ENCODE assay signal across 17 cellular contexts in the genomic region with DNA sequence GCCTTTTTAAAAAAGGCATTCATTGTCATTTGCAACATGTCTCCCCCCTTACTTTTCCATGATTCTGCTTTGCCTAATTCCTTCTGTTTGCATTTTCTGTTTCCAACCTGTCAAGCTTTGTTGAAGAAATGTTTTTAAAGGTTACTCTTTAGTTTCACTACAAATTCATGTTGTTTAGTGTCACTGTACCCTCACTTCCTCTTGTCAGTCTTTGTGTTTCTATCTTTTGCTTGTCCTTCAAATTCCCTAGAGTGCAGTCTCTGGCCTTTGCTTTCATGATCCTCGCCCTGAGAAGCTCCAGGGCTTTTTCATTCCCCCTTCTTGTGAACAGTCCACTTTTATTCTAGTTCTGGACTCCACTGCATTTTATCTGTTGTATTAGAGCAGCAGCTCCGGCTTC.
DNase-seq lines count a peak whose midpoint lies in the region; ATAC-seq and TF ChIP-seq lines count a peak whose summit lies in the region.
"Had no signal": no experiment of that assay in that cellular context is flagged by ENCODE, and none has a peak within 500 bp of the region (broad histone marks: within the 10 kb centered on the region; RNA-seq: fewer than 3 reads in every experiment).

No MANE protein-coding gene starts in this region.

- WGBS in endodermal cell (ENCODE audit: insufficient coverage in 1 of 2, insufficient read length in 1 of 2), 2 experiments = 93 to 100% methylated on average over 2 of the region's 2 CpGs

- no peak overlapping the region for H2AFZ ChIP-seq in neural progenitor cell (replicated peaks)

- no peaks in the 10 kb centered on the region for H3K79me2 ChIP-seq in neural progenitor cell (ENCODE audit: low read depth)

- H3K4me3 Mint-ChIP-seq in endodermal cell (no peak overlapping the region), neural progenitor cell (no peak overlapping the region)
- H3K4me3 Mint-ChIP-seq: CD8-positive, alpha-beta T cell; T-helper 1 cell treated with Interleukin-12 subunit alpha and Interleukin-12 subunit beta and Interleukin-4 antibody, amounts not matched to agents 30 μg/mL and 1 μg/mL, for 36 hours had no signal

- H3K4me1 Mint-ChIP-seq in endodermal cell (no peaks in the 10 kb centered on the region), neural progenitor cell (no peaks in the 10 kb centered on the region)

- TF ChIP-seq CTCF in endodermal cell (conservative IDR thresholded peaks at IDR 0.05) (no peak), WERI-Rb-1 (IDR thresholded peaks at IDR 0.05; ENCODE audit: low read depth, low read length) (no peak), neural progenitor cell (IDR thresholded peaks at IDR 0.05) (no peak)

- H3K9me3 ChIP-seq in endodermal cell (ENCODE audit: control insufficient read depth, low read length) (no peaks in the 10 kb centered on the region), WERI-Rb-1 (ENCODE audit: severe bottlenecking) (no peaks in the 10 kb centered on the region), neural progenitor cell (ENCODE audit: low read depth) (no peaks in the 10 kb centered on the region)
- H3K9me3 ChIP-seq: MG63, SJSA1 had no signal

- no peaks in the 10 kb centered on the region for H3K27me3 Mint-ChIP-seq in endodermal cell (ENCODE audit: insufficient read depth)
- H3K27me3 Mint-ChIP-seq in neural progenitor cell (ENCODE audit: insufficient read depth, low read depth) = no peaks in the 10 kb centered on the region

- no peak overlapping the region for H3K4me2 ChIP-seq in neural progenitor cell

- H3K27ac Mint-ChIP-seq in endodermal cell = no peak overlapping the region
- H3K27ac Mint-ChIP-seq in neural progenitor cell = no peak overlapping the region
- H3K27ac Mint-ChIP-seq: CD8-positive, alpha-beta T cell; T-helper 1 cell treated with Interleukin-12 subunit alpha and Interleukin-12 subunit beta and Interleukin-4 antibody, amounts not matched to agents 30 μg/mL and 1 μg/mL, for 36 hours had no signal

- no peaks in the 10 kb centered on the region for H4K20me1 ChIP-seq in neural progenitor cell (ENCODE audit: low read depth)

- H3K4me3 ChIP-seq in endodermal cell (ENCODE audit: low read length) (no peak overlapping the region), WERI-Rb-1 (ENCODE audit: low read depth, low read length) (no peak overlapping the region), neural progenitor cell (no peak overlapping the region)
- H3K4me3 ChIP-seq: MG63, SJSA1 had no signal

- ATAC-seq in GM19043 (IDR thresholded peaks at IDR 0.05; ENCODE audit: low read depth, unreplicated experiment) (peak; percentile 54), GM21619 (IDR thresholded peaks at IDR 0.05; ENCODE audit: unreplicated experiment) (peak; percentile 76), HG03460 (IDR thresholded peaks at IDR 0.05; ENCODE audit: unreplicated experiment) (peak; percentile 70)
- ATAC-seq: CD8-positive, alpha-beta T cell; Panc1 had no signal

- peak overlapping the region; percentile 11 for H3K27ac ChIP-seq in endodermal cell (ENCODE audit: low read depth, low read length)
- H3K27ac ChIP-seq in WERI-Rb-1 = no peak overlapping the region
- H3K27ac ChIP-seq in neural progenitor cell = no peak overlapping the region
- H3K27ac ChIP-seq: SJSA1 had no signal

- H3K4me1 ChIP-seq in endodermal cell (ENCODE audit: control insufficient read depth, insufficient read depth, low read length) (no peaks in the 10 kb centered on the region), neural progenitor cell (no peaks in the 10 kb centered on the region)

- no peaks in the 10 kb centered on the region for H3K27me3 ChIP-seq in endodermal cell (ENCODE audit: control insufficient read depth, insufficient read depth, low read length, poor library complexity, severe bottlenecking)
- no peaks in the 10 kb centered on the region for H3K27me3 ChIP-seq in WERI-Rb-1 (ENCODE audit: insufficient read depth, low read depth, severe bottlenecking)
- H3K27me3 ChIP-seq in neural progenitor cell = no peaks in the 10 kb centered on the region
- H3K27me3 ChIP-seq: MG63, SJSA1 had no signal

- H3F3A ChIP-seq in neural progenitor cell (ENCODE audit: low read depth) = no peaks in the 10 kb centered on the region

- H3K36me3 ChIP-seq in endodermal cell (ENCODE audit: control insufficient read depth, insufficient read depth, low read length) (peaks cover 82% of the 10 kb centered on the region), WERI-Rb-1 (peaks cover 71% of the 10 kb centered on the region), neural progenitor cell (peaks cover 10% of the 10 kb centered on the region)

- H3K36me3 Mint-ChIP-seq in endodermal cell (ENCODE audit: low read depth) = peaks cover 27% of the 10 kb centered on the region
- H3K36me3 Mint-ChIP-seq in neural progenitor cell = peaks cover 25% of the 10 kb centered on the region

- DNase-seq in endodermal cell = no peak
- no peak for DNase-seq in WERI-Rb-1
- no peak for DNase-seq in OCI-M2 (lab: John Stamatoyannopoulos, UW; ENCODE audit: unreplicated experiment)
- DNase-seq in neural progenitor cell (ENCODE audit: low spot score) = no peak
- DNase-seq: CD8-positive, alpha-beta T cell; GOT3; HCEC 1CT; MG63; NCI-H1048; NCI-H1417 treated with DMSO at 0.1 percent for 48 hours; NCI-H187 had no signal

- H3K9ac ChIP-seq in endodermal cell (ENCODE audit: extremely low read depth, low read length, poor library complexity, severe bottlenecking) (no peak overlapping the region), neural progenitor cell (no peak overlapping the region)

- no peaks in the 10 kb centered on the region for H3K9me3 Mint-ChIP-seq in endodermal cell
- no peaks in the 10 kb centered on the region for H3K9me3 Mint-ChIP-seq in neural progenitor cell
- H3K9me3 Mint-ChIP-seq: CD8-positive, alpha-beta T cell; T-helper 1 cell treated with Interleukin-12 subunit alpha and Interleukin-12 subunit beta and Interleukin-4 antibody, amounts not matched to agents 30 μg/mL and 1 μg/mL, for 36 hours had no signal
